ENCODE assay signal across 26 cellular contexts in genomic region chr14:61854898-61855297, GRCh38. TPM values are rescaled to one million over a fixed set of nuclear protein-coding genes. Genes with fewer than 3 reads are reported as not detected.
"Had no signal": no experiment of that assay in that cellular context is flagged by ENCODE, and none has a peak within 500 bp of the region (broad histone marks: within the 10 kb centered on the region; RNA-seq: fewer than 3 reads in every experiment).

No MANE protein-coding gene starts in this region.

- H3K36me3 ChIP-seq: colonic mucosa, esophagus muscularis mucosa, gastroesophageal sphincter, heart left ventricle, left lung, lower lobe of right lung had no signal

- H3K4me3 ChIP-seq: colonic mucosa, esophagus muscularis mucosa, gastroesophageal sphincter, heart left ventricle, hepatocyte, left lung, lower lobe of right lung, mucosa of descending colon had no signal

- H3K36me3 Mint-ChIP-seq: mesothelial cell of epicardium had no signal

- H3K27ac Mint-ChIP-seq: dendritic cell treated with granulocyte-macrophage colony-stimulating factor and Interleukin-4, amounts not matched to agents 40 ng/mL and 50 ng/mL, for 4 days; immature natural killer cell; mesothelial cell of epicardium; naive B cell had no signal

- H3K27me3 ChIP-seq: colonic mucosa, esophagus muscularis mucosa, hepatocyte, left lung had no signal

- H2AFZ ChIP-seq: hepatocyte had no signal

- ATAC-seq: foreskin keratinocyte, gastroesophageal sphincter, heart left ventricle, left colon, left lung, left ventricle myocardium superior, lower lobe of right lung, mucosa of descending colon had no signal

- DNase-seq: colonic mucosa; cortex of kidney; effector memory CD4-positive, alpha-beta T cell; foreskin keratinocyte; heart left ventricle; hypothalamus; immature natural killer cell; islet precursor cell; kidney; kidney glomerular epithelial cell; left colon; left lung; left ventricle myocardium superior; lower lobe of right lung; mesenchymal stem cell; mucosa of descending colon; naive B cell had no signal

- H3K4me3 Mint-ChIP-seq: dendritic cell treated with granulocyte-macrophage colony-stimulating factor and Interleukin-4, amounts not matched to agents 40 ng/mL and 50 ng/mL, for 4 days; immature natural killer cell; mesothelial cell of epicardium; naive B cell had no signal

- H3K9me3 Mint-ChIP-seq: dendritic cell treated with granulocyte-macrophage colony-stimulating factor and Interleukin-4, amounts not matched to agents 40 ng/mL and 50 ng/mL, for 4 days had no signal

- H3K9me3 ChIP-seq: colonic mucosa, esophagus muscularis mucosa, gastroesophageal sphincter, heart left ventricle, left lung, lower lobe of right lung, mucosa of descending colon had no signal

- H3K27ac ChIP-seq: colonic mucosa, esophagus muscularis mucosa, foreskin keratinocyte, gastroesophageal sphincter, heart left ventricle, hepatocyte, left lung, lower lobe of right lung had no signal

- H3K79me2 ChIP-seq: hepatocyte had no signal

- H3K4me2 ChIP-seq: hepatocyte had no signal

- H3K4me1 Mint-ChIP-seq: immature natural killer cell, mesothelial cell of epicardium had no signal

- H3K4me1 ChIP-seq: colonic mucosa, esophagus muscularis mucosa, foreskin keratinocyte, gastroesophageal sphincter, heart left ventricle, left lung, lower lobe of right lung had no signal

- FAIRE-seq: endothelial cell of umbilical vein, frontal cortex, kidney had no signal

RNA-seq across cellular contexts. Expression of gene SYT16, which starts 42.4 kb away (rescaled TPM):
- total RNA-seq: left colon, left ventricle myocardium superior, mesenteric fat pad, myocyte had no signal
- polyA plus RNA-seq: heart left ventricle, immature natural killer cell had no signal
